8 cellular contexts compared by ENCODE assay signal in genomic region chr1:156889802-156890585, GRCh38. TPM values are rescaled to one million over a fixed set of nuclear protein-coding genes. Genes with fewer than 3 reads are reported as not detected.
DNase-seq lines count a peak whose midpoint lies in the region; ATAC-seq and TF ChIP-seq lines count a peak whose summit lies in the region.

No MANE protein-coding gene starts in this region.

- no peak for ATAC-seq in effector memory CD8-positive, alpha-beta T cell (replicated peaks)
- ATAC-seq in GM21737 (IDR thresholded peaks at IDR 0.05; ENCODE audit: unreplicated experiment), result no peak

- H2BK120ac ChIP-seq in mesenchymal stem cell (ENCODE audit: low read depth, low read length), result no peak overlapping the region

- H3K4me3 Mint-ChIP-seq in CD14-positive monocyte (peak overlapping the region in 1 of 2 donors; percentile 87), HFFc6 (no peak overlapping the region)
- no peak overlapping the region for H3K4me3 Mint-ChIP-seq in effector memory CD8-positive, alpha-beta T cell

- no peaks in the 10 kb centered on the region for H3K9me3 ChIP-seq in mesenchymal stem cell (ENCODE audit: control insufficient read depth, low read length)

- H3K27me3 ChIP-seq in mesenchymal stem cell (ENCODE audit: control insufficient read depth in 1 of 2, insufficient read depth in 1 of 2, low read length in 2 of 2), result peaks cover 29 to 38% of the 10 kb centered on the region in 2 experiments

- no peak overlapping the region for H3K4me3 ChIP-seq in mesenchymal stem cell (ENCODE audit: insufficient read depth in 1 of 2, low read depth in 1 of 2, low read length in 2 of 2)

- peak overlapping the region; percentile 78 for H4K8ac ChIP-seq in mesenchymal stem cell (ENCODE audit: low read length)

- H3K4me2 ChIP-seq in mesenchymal stem cell (ENCODE audit: low read length, poor library complexity, severe bottlenecking), result no peak overlapping the region

- H2BK5ac ChIP-seq in mesenchymal stem cell (ENCODE audit: low read depth, low read length, poor library complexity, severe bottlenecking), result no peak overlapping the region

- peaks cover 54 to 69% (median 59%) of the 10 kb centered on the region in 3 donors for H3K27me3 Mint-ChIP-seq in CD14-positive monocyte (ENCODE audit: low read depth in 3 of 3)
- H3K27me3 Mint-ChIP-seq in HFFc6 (ENCODE audit: insufficient read depth), result peaks cover 11% of the 10 kb centered on the region; the same call in 1 of the 2 replicates
- peaks cover 52 to 83% of the 10 kb centered on the region in 2 donors for H3K27me3 Mint-ChIP-seq in effector memory CD8-positive, alpha-beta T cell

- H3K9ac ChIP-seq in mesenchymal stem cell (ENCODE audit: low read length), result no peak overlapping the region

- H3K36me3 Mint-ChIP-seq in CD14-positive monocyte (peaks cover 0 to 9% of the 10 kb centered on the region in 2 donors), HFFc6 (ENCODE audit: low read depth) (no peaks in the 10 kb centered on the region)
- H3K36me3 Mint-ChIP-seq in effector memory CD8-positive, alpha-beta T cell (ENCODE audit: insufficient read depth), result no peaks in the 10 kb centered on the region

- no peak overlapping the region for H4K91ac ChIP-seq in mesenchymal stem cell (ENCODE audit: low read length)

- TF ChIP-seq CTCF in CD14-positive monocyte (IDR thresholded peaks at IDR 0.05) (peak; percentile 89), HFFc6 (IDR thresholded peaks at IDR 0.05) (peak; percentile 90)

- intact Hi-C loops in CD14-positive monocyte (cut with micrococcal nuclease), result loop anchor here (5.0 to 10.0 kb wide), 3 partner anchors 37 to 195 kb away; partner anchors contain the start of gene SH2D2A (in 1 of the 2)

- no peak overlapping the region for H3K4ac ChIP-seq in mesenchymal stem cell (ENCODE audit: low read depth in 1 of 2, low read length in 2 of 2)

- H3K18ac ChIP-seq in mesenchymal stem cell (ENCODE audit: low read depth in 1 of 2, low read length in 2 of 2), result no peak overlapping the region

- no peak overlapping the region for H2AFZ ChIP-seq in mesenchymal stem cell (ENCODE audit: low read depth, low read length)

- H3K9me3 Mint-ChIP-seq in CD14-positive monocyte (peaks cover 0 to 9% (median 5%) of the 10 kb centered on the region in 7 donors), HFFc6 (no peaks in the 10 kb centered on the region)
- H3K9me3 Mint-ChIP-seq in effector memory CD8-positive, alpha-beta T cell, result no peaks in the 10 kb centered on the region

- H2BK15ac ChIP-seq in mesenchymal stem cell (ENCODE audit: low read depth, poor library complexity, severe bottlenecking), result no peak overlapping the region

- H2BK12ac ChIP-seq in mesenchymal stem cell (ENCODE audit: low read length in 2 of 2), result no peak overlapping the region

- H3K14ac ChIP-seq in mesenchymal stem cell (ENCODE audit: low read length in 2 of 2), result no peak overlapping the region

- H3K4me1 Mint-ChIP-seq in CD14-positive monocyte (peaks cover 20% of the 10 kb centered on the region), HFFc6 (ENCODE audit: low read depth) (peaks cover 11% of the 10 kb centered on the region)
- peaks cover 4 to 7% of the 10 kb centered on the region in 2 donors for H3K4me1 Mint-ChIP-seq in effector memory CD8-positive, alpha-beta T cell (ENCODE audit: low read depth in 2 of 2)

- WGBS in mesenchymal stem cell, result 45% methylated on average over 8 of the region's 8 CpGs

- no peak overlapping the region for H3K23ac ChIP-seq in mesenchymal stem cell (ENCODE audit: low read length in 2 of 2)

- no peak overlapping the region for H3K27ac ChIP-seq in mesenchymal stem cell (ENCODE audit: low read length, poor library complexity, severe bottlenecking)

- DNase-seq in CD14-positive monocyte (ENCODE audit: low spot score) (peak; percentile 72), HFFc6 (peak; percentile 54), NCI-H69 (lab: John Stamatoyannopoulos, UW) (peak; percentile 86), mesenchymal stem cell (peak; percentile 80)
- DNase-seq in activated CD4-positive, alpha-beta T cell treated with anti-CD3 and anti-CD28 coated beads, Interleukin-2, amount 50 U/mL, for 48 hours, result peak; percentile 73 to 79
- peak; percentile 36 to 39 (median 39) for DNase-seq in effector memory CD8-positive, alpha-beta T cell
- DNase-seq in stimulated activated CD8-positive, alpha-beta memory T cell treated with anti-CD3 and anti-CD28 coated beads, Interleukin-4, amount 100 ng/mL, for 48 hours, result peak; percentile 84

- H3K36me3 ChIP-seq in mesenchymal stem cell (ENCODE audit: control insufficient read depth in 1 of 2, insufficient read depth in 2 of 2, low read depth in 1 of 2, low read length in 2 of 2), result peaks cover 0 to 3% of the 10 kb centered on the region in 2 experiments

- H3K79me1 ChIP-seq in mesenchymal stem cell (replicated peaks; ENCODE audit: low read length, poor library complexity, severe bottlenecking), result no peaks in the 10 kb centered on the region

- peaks cover 20% of the 10 kb centered on the region for H3K4me1 ChIP-seq in mesenchymal stem cell (ENCODE audit: control insufficient read depth, insufficient read depth, low read depth, low read length)

- H3K27ac Mint-ChIP-seq in CD14-positive monocyte (peak overlapping the region in 1 of 7 donors; percentile 42), HFFc6 (no peak overlapping the region)
- peak overlapping the region in 1 of 2 donors; percentile 68 for H3K27ac Mint-ChIP-seq in effector memory CD8-positive, alpha-beta T cell

- no peak overlapping the region for H2AK5ac ChIP-seq in mesenchymal stem cell (ENCODE audit: low read length, severe bottlenecking)

RNA-seq across cellular contexts. Expression of gene PEAR1, which starts 3.5 kb away (rescaled TPM):
- polyA plus RNA-seq in CD14-positive monocyte, result not detected
- total RNA-seq in HFFc6 (2021; fragmentation: NEBNext Ultra II Directional; extraction: Animal tissue kit (Norgen Biotek cat#: 25700)), result 10 to 100 TPM in 4 of 6 experiments, 1 to 10 TPM in 2; 3.2 to 23.6 (median 20.2) TPM
- polyA plus RNA-seq in mesenchymal stem cell (2013, experiment 1 of 2), result 20.5 TPM
- 20.1 TPM for polyA plus RNA-seq in mesenchymal stem cell (2013, experiment 2 of 2)

RNA-seq across cellular contexts. Expression of gene NTRK1, which starts 29.3 kb away (rescaled TPM):
- polyA plus RNA-seq in CD14-positive monocyte, result not detected
- under 1 TPM in 1 of 6 experiments, not detected in 5; 0.10 TPM for total RNA-seq in HFFc6 (2021; fragmentation: NEBNext Ultra II Directional; extraction: Animal tissue kit (Norgen Biotek cat#: 25700))
- polyA plus RNA-seq in mesenchymal stem cell (2013, experiment 1 of 2), result not detected
- not detected for polyA plus RNA-seq in mesenchymal stem cell (2013, experiment 2 of 2)

RNA-seq across cellular contexts. Expression of gene LRRC71, which starts 30.4 kb away (rescaled TPM):
- polyA plus RNA-seq in CD14-positive monocyte, result not detected
- total RNA-seq in HFFc6 (2021; fragmentation: NEBNext Ultra II Directional; extraction: Animal tissue kit (Norgen Biotek cat#: 25700)), result under 1 TPM in 4 of 6 experiments, not detected in 2; 0.13 to 0.46 (median 0.41) TPM
- polyA plus RNA-seq in mesenchymal stem cell (2013, experiment 1 of 2), result 0.03 TPM
- polyA plus RNA-seq in mesenchymal stem cell (2013, experiment 2 of 2), result 0.05 TPM

RNA-seq across cellular contexts. Expression of gene INSRR, which starts 31.1 kb away (rescaled TPM):
- not detected for polyA plus RNA-seq in CD14-positive monocyte
- total RNA-seq in HFFc6 (2021; fragmentation: NEBNext Ultra II Directional; extraction: Animal tissue kit (Norgen Biotek cat#: 25700)), result not detected
- polyA plus RNA-seq in mesenchymal stem cell (2013, experiment 1 of 2), result not detected
- not detected for polyA plus RNA-seq in mesenchymal stem cell (2013, experiment 2 of 2)
